In the genomic region with DNA sequence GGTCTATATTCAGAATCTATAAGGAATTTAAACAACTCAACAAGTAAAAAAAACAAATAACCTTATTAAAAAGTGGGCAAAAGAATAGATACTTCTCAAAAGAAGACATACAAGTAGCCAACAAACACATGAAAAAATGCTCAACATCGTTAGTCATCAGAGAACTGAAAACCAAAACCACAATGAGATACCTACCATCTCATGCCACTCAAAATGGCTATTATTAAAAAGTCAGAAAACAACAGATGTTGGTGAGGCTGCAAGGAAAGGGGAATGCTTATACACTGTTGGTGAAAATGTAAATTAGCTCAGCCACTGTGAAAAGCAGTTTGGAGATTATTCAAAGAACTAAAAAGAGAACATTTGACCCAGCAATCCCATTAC, we compare ENCODE assay signal across 20 cellular contexts.
A peak's percentile ranks its signal among the peaks of the same experiment; 100 is the strongest.
DNase-seq lines count a peak whose midpoint lies in the region; ATAC-seq and TF ChIP-seq lines count a peak whose summit lies in the region.
"Had no signal": no experiment of that assay in that cellular context is flagged by ENCODE, and none has a peak within 500 bp of the region (broad histone marks: within the 10 kb centered on the region; RNA-seq: fewer than 3 reads in every experiment).

No MANE protein-coding gene starts in this region.

- H3K4me3 Mint-ChIP-seq in CD14-positive monocyte = no peak overlapping the region
- H3K4me3 Mint-ChIP-seq: activated CD4-positive, alpha-beta T cell treated with anti-CD3 and anti-CD28 coated beads, Interleukin-2, amount 10 ng/mL, durations not matched to agents 7 days and 5 days; activated T-helper 1 cell treated with anti-CD3 and anti-CD28 coated beads, Interleukin-12 subunit alpha, Interleukin-12 subunit beta, Interleukin-2, Interleukin-4 antibody, amounts not matched to agents 30 ng/mL and 10 ng/mL and 1 ng/mL, durations not matched to agents 14 hours and 24 hours and 36 hours; brain; naive B cell; T-helper 1 cell treated with Interleukin-12 subunit alpha and Interleukin-12 subunit beta and Interleukin-4 antibody, amounts not matched to agents 30 μg/mL and 1 μg/mL, for 36 hours had no signal

- H3K27ac ChIP-seq in RWPE1 = no peak overlapping the region
- H3K27ac ChIP-seq: vagina had no signal

- H3K4me1 Mint-ChIP-seq in CD14-positive monocyte = peaks cover 2% of the 10 kb centered on the region
- H3K4me1 Mint-ChIP-seq: activated CD4-positive, alpha-beta T cell treated with anti-CD3 and anti-CD28 coated beads, Interleukin-2, amount 10 ng/mL, durations not matched to agents 7 days and 5 days; brain; naive B cell had no signal

- H3K27me3 Mint-ChIP-seq in CD14-positive monocyte (ENCODE audit: low read depth in 3 of 3) = peaks cover 0 to 5% (median 2%) of the 10 kb centered on the region in 3 donors

- DNase-seq in HCEC 1CT (peak; percentile 22), HS-27A (ENCODE audit: low read depth) (peak; percentile 29), fibroblast of the aortic adventitia (ENCODE audit: low read depth) (peak; percentile 33), CD14-positive monocyte (ENCODE audit: low spot score) (no peak), RWPE1 (ENCODE audit: low spot score) (no peak), NCI-H1417 (lab: John Stamatoyannopoulos, UW) (no peak)
- DNase-seq: activated CD4-positive, alpha-beta T cell treated with anti-CD3 and anti-CD28 coated beads, Interleukin-2, amount 10 ng/mL, durations not matched to agents 7 days and 5 days; DMS53; left colon; naive B cell; NCI-H524; right cardiac atrium; stimulated activated naive CD4-positive, alpha-beta T cell had no signal

- POLR2A ChIA-PET in RWPE1 (lab: Yijun Ruan, JAX; ENCODE audit: low non-redundant PET) = no interaction called here

- H3K36me3 Mint-ChIP-seq in CD14-positive monocyte = no peaks in the 10 kb centered on the region
- H3K36me3 Mint-ChIP-seq: brain, naive B cell had no signal

- CTCF ChIA-PET in RWPE1 (lab: Yijun Ruan, JAX) = no interaction called here

- intact Hi-C loops in CD14-positive monocyte (cut with micrococcal nuclease) = no loop called here

- H3K4me3 ChIP-seq in fibroblast of the aortic adventitia (ENCODE audit: low read depth, low read length) = no peak overlapping the region
- H3K4me3 ChIP-seq: vagina had no signal

- TF ChIP-seq CTCF in fibroblast of the aortic adventitia (IDR thresholded peaks at IDR 0.05; ENCODE audit: insufficient read depth, low read length) (no peak), CD14-positive monocyte (IDR thresholded peaks at IDR 0.05) (no peak), RWPE1 (conservative IDR thresholded peaks at IDR 0.05; ENCODE audit: low read depth) (no peak)

- H3K9me3 Mint-ChIP-seq in CD14-positive monocyte = peaks cover 0 to 6% (median 5%) of the 10 kb centered on the region in 7 donors
- H3K9me3 Mint-ChIP-seq: activated CD4-positive, alpha-beta T cell treated with anti-CD3 and anti-CD28 coated beads, Interleukin-2, amount 10 ng/mL, durations not matched to agents 7 days and 5 days; activated T-helper 1 cell treated with anti-CD3 and anti-CD28 coated beads, Interleukin-12 subunit alpha, Interleukin-12 subunit beta, Interleukin-2, Interleukin-4 antibody, amounts not matched to agents 30 ng/mL and 10 ng/mL and 1 ng/mL, durations not matched to agents 14 hours and 24 hours and 36 hours; T-helper 1 cell treated with Interleukin-12 subunit alpha and Interleukin-12 subunit beta and Interleukin-4 antibody, amounts not matched to agents 30 μg/mL and 1 μg/mL, for 36 hours had no signal

- H3K27ac Mint-ChIP-seq in CD14-positive monocyte = no peak overlapping the region
- H3K27ac Mint-ChIP-seq: activated CD4-positive, alpha-beta T cell treated with anti-CD3 and anti-CD28 coated beads, Interleukin-2, amount 10 ng/mL, durations not matched to agents 7 days and 5 days; activated T-helper 1 cell treated with anti-CD3 and anti-CD28 coated beads, Interleukin-12 subunit alpha, Interleukin-12 subunit beta, Interleukin-2, Interleukin-4 antibody, amounts not matched to agents 30 ng/mL and 10 ng/mL and 1 ng/mL, durations not matched to agents 14 hours and 24 hours and 36 hours; brain; naive B cell; T-helper 1 cell treated with Interleukin-12 subunit alpha and Interleukin-12 subunit beta and Interleukin-4 antibody, amounts not matched to agents 30 μg/mL and 1 μg/mL, for 36 hours had no signal

- ATAC-seq in GM18499 (IDR thresholded peaks at IDR 0.05; ENCODE audit: insufficient read depth, unreplicated experiment) (peak; percentile 73), HG02588 (IDR thresholded peaks at IDR 0.05; ENCODE audit: unreplicated experiment) (no peak)
- ATAC-seq: left colon, Panc1, right cardiac atrium had no signal

Comparison
In these comparisons a context has a peak if more than half of its experiments do, and no peak if none do; other contexts are left out.
1. DNase-seq: peak in HCEC 1CT (single experiment), HS-27A (single experiment) and fibroblast of the aortic adventitia (single experiment); none in CD14-positive monocyte (single experiment), RWPE1 (single experiment) and NCI-H1417 (0 of 3).